In the genomic region with DNA sequence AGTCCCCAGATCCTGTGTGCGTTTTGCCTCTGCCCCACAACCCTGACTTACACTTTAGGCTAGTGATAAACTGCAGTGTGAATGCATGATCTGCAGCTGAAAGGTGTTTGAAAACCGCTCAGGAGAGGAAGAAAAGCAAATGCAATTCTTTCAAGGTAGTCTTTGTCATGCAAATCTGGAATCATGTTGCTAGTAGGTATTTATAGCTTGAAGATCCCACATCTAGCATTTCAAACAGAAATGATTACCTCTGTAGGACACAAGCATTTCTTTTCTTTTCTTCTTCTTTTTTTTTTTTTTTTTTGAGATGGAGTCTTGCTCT, we compare ENCODE assay signal across 17 cellular contexts. TPM values are rescaled to one million over a fixed set of nuclear protein-coding genes. Genes with fewer than 3 reads are reported as not detected.
DNase-seq lines count a peak whose midpoint lies in the region; ATAC-seq and TF ChIP-seq lines count a peak whose summit lies in the region.
"Had no signal": no experiment of that assay in that cellular context is flagged by ENCODE, and none has a peak within 500 bp of the region (broad histone marks: within the 10 kb centered on the region; RNA-seq: fewer than 3 reads in every experiment).

No MANE protein-coding gene starts in this region.

- H3K9ac ChIP-seq in NT2/D1 (ENCODE audit: insufficient read length, low read depth): no peak overlapping the region

- H3K27ac Mint-ChIP-seq in T-helper 1 cell treated with Interleukin-12 subunit alpha and Interleukin-12 subunit beta and Interleukin-4 antibody, amounts not matched to agents 30 μg/mL and 1 μg/mL, for 36 hours: peak overlapping the region; percentile 82
- H3K27ac Mint-ChIP-seq in CD8-positive, alpha-beta T cell: peak overlapping the region; percentile 67
- H3K27ac Mint-ChIP-seq: CD14-positive monocyte, natural killer cell had no signal

- CTCF ChIA-PET in CD8-positive, alpha-beta T cell (lab: Charles Lee): interaction anchor here (0.7 to 14.5 kb wide), 19 partner anchors 11 to 73 kb away, joined by 3 to 482 read pairs (median 6); a partner anchor contains a TSS

- no peaks in the 10 kb centered on the region for H3K9me3 ChIP-seq in CD8-positive, alpha-beta T cell (ENCODE audit: low read length)
- H3K9me3 ChIP-seq in NT2/D1 (ENCODE audit: insufficient read depth, low read length): no peaks in the 10 kb centered on the region; the same call in 1 of the 2 replicates

- no peaks in the 10 kb centered on the region for H3K27me3 Mint-ChIP-seq in T-helper 1 cell treated with Interleukin-12 subunit alpha and Interleukin-12 subunit beta and Interleukin-4 antibody, amounts not matched to agents 30 μg/mL and 1 μg/mL, for 36 hours (ENCODE audit: low read depth)
- no peaks in the 10 kb centered on the region for H3K27me3 Mint-ChIP-seq in CD8-positive, alpha-beta T cell (ENCODE audit: low read depth)

- DNase-seq in T-helper 1 cell: no peak
- no peak for DNase-seq in CD8-positive, alpha-beta T cell
- DNase-seq in NT2/D1 (ENCODE audit: low read depth, low spot score): peak; percentile 28
- peak; percentile 6 for DNase-seq in globus pallidus (ENCODE audit: low spot score)
- DNase-seq in stimulated activated CD8-positive, alpha-beta memory T cell treated with anti-CD3 and anti-CD28 coated beads, Interleukin-4, amount 100 ng/mL, for 48 hours: no peak
- DNase-seq: 8988T; activated gamma-delta T cell; effector CD4-positive, alpha-beta T cell; natural killer cell had no signal

- H3K4me1 Mint-ChIP-seq in T-helper 1 cell treated with Interleukin-12 subunit alpha and Interleukin-12 subunit beta and Interleukin-4 antibody, amounts not matched to agents 30 μg/mL and 1 μg/mL, for 36 hours (ENCODE audit: low read depth): peaks cover 44% of the 10 kb centered on the region
- peaks cover 50% of the 10 kb centered on the region for H3K4me1 Mint-ChIP-seq in CD8-positive, alpha-beta T cell (ENCODE audit: low read depth)

- H3K27ac ChIP-seq in CD8-positive, alpha-beta T cell (ENCODE audit: low read depth, low read length): no peak overlapping the region

- TF ChIP-seq CTCF in CD8-positive, alpha-beta T cell (IDR thresholded peaks at IDR 0.05): no peak

- no peaks in the 10 kb centered on the region for H3K27me3 ChIP-seq in CD8-positive, alpha-beta T cell (ENCODE audit: insufficient read depth, low read length)
- H3K27me3 ChIP-seq in NT2/D1 (ENCODE audit: insufficient read depth, insufficient read length): no peaks in the 10 kb centered on the region

- peaks cover 11% of the 10 kb centered on the region for H3K36me3 Mint-ChIP-seq in T-helper 1 cell treated with Interleukin-12 subunit alpha and Interleukin-12 subunit beta and Interleukin-4 antibody, amounts not matched to agents 30 μg/mL and 1 μg/mL, for 36 hours (ENCODE audit: low read depth)
- no peaks in the 10 kb centered on the region for H3K36me3 Mint-ChIP-seq in CD8-positive, alpha-beta T cell
- H3K36me3 Mint-ChIP-seq: CD14-positive monocyte, natural killer cell had no signal

- H3K9me3 Mint-ChIP-seq in T-helper 1 cell treated with Interleukin-12 subunit alpha and Interleukin-12 subunit beta and Interleukin-4 antibody, amounts not matched to agents 30 μg/mL and 1 μg/mL, for 36 hours: no peaks in the 10 kb centered on the region
- no peaks in the 10 kb centered on the region for H3K9me3 Mint-ChIP-seq in CD8-positive, alpha-beta T cell
- H3K9me3 Mint-ChIP-seq: brain, natural killer cell had no signal

- intact Hi-C loops in CD8-positive, alpha-beta T cell (cut with DNase I, micrococcal nuclease): loop anchor here in 1 of 2 experiments (2.0 kb wide), 1 partner anchor 35 kb away; no protein-coding TSS in a partner anchor

- no peak overlapping the region for H3K4me3 ChIP-seq in CD8-positive, alpha-beta T cell (ENCODE audit: low read depth, low read length)
- no peak overlapping the region for H3K4me3 ChIP-seq in NT2/D1 (ENCODE audit: insufficient read length, low read depth)

- no peak for ATAC-seq in CD8-positive, alpha-beta T cell
- no peak for ATAC-seq in HG02938 (IDR thresholded peaks at IDR 0.05; ENCODE audit: unreplicated experiment)
- ATAC-seq in HG02973 (IDR thresholded peaks at IDR 0.05; ENCODE audit: unreplicated experiment): no peak
- ATAC-seq: natural killer cell had no signal

- POLR2A ChIA-PET in CD8-positive, alpha-beta T cell (lab: Charles Lee): interaction anchor here (1.0 to 9.5 kb wide), 5 partner anchors 25 to 80 kb away, joined by 5 to 323 read pairs (median 6); a partner anchor contains a TSS

- H3K4me3 Mint-ChIP-seq in T-helper 1 cell treated with Interleukin-12 subunit alpha and Interleukin-12 subunit beta and Interleukin-4 antibody, amounts not matched to agents 30 μg/mL and 1 μg/mL, for 36 hours: peak overlapping the region; percentile 59
- no peak overlapping the region for H3K4me3 Mint-ChIP-seq in CD8-positive, alpha-beta T cell
- H3K4me3 Mint-ChIP-seq: brain, CD14-positive monocyte, natural killer cell had no signal

- H3K36me3 ChIP-seq in CD8-positive, alpha-beta T cell (ENCODE audit: insufficient read depth, low read length): no peaks in the 10 kb centered on the region
- no peaks in the 10 kb centered on the region for H3K36me3 ChIP-seq in NT2/D1 (ENCODE audit: insufficient read depth, insufficient read length, low read length)

- peaks cover 53% of the 10 kb centered on the region for H3K4me1 ChIP-seq in CD8-positive, alpha-beta T cell (ENCODE audit: insufficient read depth, low read length)
- H3K4me1 ChIP-seq in NT2/D1 (ENCODE audit: insufficient read depth, insufficient read length): peaks cover 15% of the 10 kb centered on the region

RNA-seq across cellular contexts. Expression of a gene that starts 42.2 kb away (rescaled TPM):
- 10 to 100 TPM; 20.0 to 21.3 TPM for total RNA-seq in CD8-positive, alpha-beta T cell

RNA-seq across cellular contexts. Expression of a gene that starts 53.9 kb away (rescaled TPM):
- total RNA-seq in CD8-positive, alpha-beta T cell: 10 to 100 TPM; 49.8 to 56.0 TPM
- total RNA-seq: chondrocyte, osteoblast, temporal lobe had no signal

Comparison
In these comparisons a context has a peak if more than half of its experiments do, and no peak if none do; other contexts are left out.
1. DNase-seq: peak in NT2/D1 (single experiment) and globus pallidus (single experiment); none in T-helper 1 cell (0 of 5), CD8-positive, alpha-beta T cell (0 of 7) and stimulated activated CD8-positive, alpha-beta memory T cell treated with anti-CD3 and anti-CD28 coated beads, Interleukin-4, amount 100 ng/mL, for 48 hours (single experiment).